Comparison of ENCODE assay signal across 8 cellular contexts in genomic region chr19:45492627-45493470, GRCh38. TPM values are rescaled to one million over a fixed set of nuclear protein-coding genes. Genes with fewer than 3 reads are reported as not detected.
DNase-seq lines count a peak whose midpoint lies in the region; ATAC-seq and TF ChIP-seq lines count a peak whose summit lies in the region.

No MANE protein-coding gene starts in this region.

- no peaks in the 10 kb centered on the region for H3K9me3 Mint-ChIP-seq in CD4-positive, alpha-beta T cell
- H3K9me3 Mint-ChIP-seq in brain: peaks cover 0 to 14% (median 0%) of the 10 kb centered on the region in 5 experiments
- H3K9me3 Mint-ChIP-seq in stimulated activated naive CD8-positive, alpha-beta T cell treated with anti-CD3 and anti-CD28 coated beads, Interleukin-15, amount 100 ng/mL, for 72 hours: no peaks in the 10 kb centered on the region

- H3K4me3 Mint-ChIP-seq in CD4-positive, alpha-beta T cell: peak overlapping the region; percentile 48
- peak overlapping the region; percentile 77 to 86 (median 85) for H3K4me3 Mint-ChIP-seq in brain
- H3K4me3 Mint-ChIP-seq in stimulated activated naive CD8-positive, alpha-beta T cell treated with anti-CD3 and anti-CD28 coated beads, Interleukin-15, amount 100 ng/mL, for 72 hours: peak overlapping the region; percentile 77 to 85

- TF ChIP-seq CTCF in CD4-positive, alpha-beta T cell (IDR thresholded peaks at IDR 0.05): no peak
- TF ChIP-seq CTCF in brain (conservative IDR thresholded peaks at IDR 0.05): no peak

- CTCF ChIA-PET in CD4-positive, alpha-beta T cell (lab: Charles Lee): interaction anchor here (0.6 to 2.1 kb wide), 2 partner anchors 14 to 393 kb away, joined by 3 to 4 read pairs; partner anchors contain the start of gene IRF2BP1

- peaks cover 41% of the 10 kb centered on the region for H3K27me3 Mint-ChIP-seq in CD4-positive, alpha-beta T cell
- H3K27me3 Mint-ChIP-seq in brain: peaks cover 18% of the 10 kb centered on the region
- H3K27me3 Mint-ChIP-seq in stimulated activated naive CD8-positive, alpha-beta T cell treated with anti-CD3 and anti-CD28 coated beads, Interleukin-15, amount 100 ng/mL, for 72 hours: peaks cover 49% of the 10 kb centered on the region

- peaks cover 7% of the 10 kb centered on the region; the same call in 1 of the 2 replicates for H3K4me1 ChIP-seq in HUES64 (ENCODE audit: insufficient read depth, low read length)

- POLR2A ChIA-PET in CD4-positive, alpha-beta T cell (lab: Charles Lee): interaction anchor here (0.6 kb wide), 2 partner anchors 149 to 491 kb away, joined by 3 read pairs; no protein-coding TSS in a partner anchor

- 2% methylated on average over 31 of the region's 32 CpGs for WGBS in HUES64

- peaks cover 25% of the 10 kb centered on the region for H3K27me3 ChIP-seq in CD4-positive, alpha-beta T cell (ENCODE audit: control insufficient read depth, insufficient read depth, low read length)
- peaks cover 6% of the 10 kb centered on the region for H3K27me3 ChIP-seq in HUES64 (ENCODE audit: insufficient read depth, low read length)

- H3K4me3 ChIP-seq in HUES64 (ENCODE audit: low read length): peak overlapping the region; percentile 73

- no peak overlapping the region for H3K27ac ChIP-seq in CD4-positive, alpha-beta T cell (ENCODE audit: low read depth, low read length)
- peak overlapping the region; percentile 88 for H3K27ac ChIP-seq in HUES64 (ENCODE audit: low read depth, low read length)

- DNase-seq in CD4-positive, alpha-beta T cell: no peak
- DNase-seq in islet precursor cell (peak; percentile 90), SHP77 (lab: John Stamatoyannopoulos, UW) (no peak), HK-2 (ENCODE audit: unreplicated experiment) (no peak)
- peak in 1 of 2 donors; percentile 29 for DNase-seq in stimulated activated naive CD8-positive, alpha-beta T cell treated with anti-CD3 and anti-CD28 coated beads, Interleukin-15, amount 100 ng/mL, for 72 hours

- no peaks in the 10 kb centered on the region for H3K36me3 Mint-ChIP-seq in CD4-positive, alpha-beta T cell (ENCODE audit: low read depth)
- H3K36me3 Mint-ChIP-seq in brain: peaks cover 31% of the 10 kb centered on the region

- peaks cover 30% of the 10 kb centered on the region for H3K4me1 Mint-ChIP-seq in CD4-positive, alpha-beta T cell (ENCODE audit: low read depth)
- peaks cover 48% of the 10 kb centered on the region for H3K4me1 Mint-ChIP-seq in brain
- H3K4me1 Mint-ChIP-seq in stimulated activated naive CD8-positive, alpha-beta T cell treated with anti-CD3 and anti-CD28 coated beads, Interleukin-15, amount 100 ng/mL, for 72 hours: peaks cover 49% of the 10 kb centered on the region

- H3K27ac Mint-ChIP-seq in CD4-positive, alpha-beta T cell: no peak overlapping the region
- H3K27ac Mint-ChIP-seq in brain: peak overlapping the region in 3 of 5 experiments; percentile 70 to 96 (median 77)
- no peak overlapping the region for H3K27ac Mint-ChIP-seq in stimulated activated naive CD8-positive, alpha-beta T cell treated with anti-CD3 and anti-CD28 coated beads, Interleukin-15, amount 100 ng/mL, for 72 hours

- peak overlapping the region; percentile 64 for H3K9ac ChIP-seq in HUES64 (ENCODE audit: low read depth, low read length)

- H3K9me3 ChIP-seq in CD4-positive, alpha-beta T cell (ENCODE audit: control insufficient read depth, low read length): no peaks in the 10 kb centered on the region
- H3K9me3 ChIP-seq in HUES64 (ENCODE audit: insufficient read depth, low read depth, low read length): no peaks in the 10 kb centered on the region

- 0 out of 2 replicates have a peak, but pooled peaks cover 6% of the 10 kb centered on the region for H3K36me3 ChIP-seq in HUES64 (ENCODE audit: insufficient read depth, low read length)

- intact Hi-C loops in CD4-positive, alpha-beta T cell (cut with DNase I, micrococcal nuclease): loop anchor here (1.0 kb wide), 2 partner anchors 65 to 150 kb away; no protein-coding TSS in a partner anchor

- ATAC-seq in CD4-positive, alpha-beta T cell (ENCODE audit: poor library complexity): no peak
- ATAC-seq in stimulated activated naive CD8-positive, alpha-beta T cell treated with anti-CD3 and anti-CD28 coated beads, Interleukin-15, amount 100 ng/mL, for 72 hours: no peak
- ATAC-seq in HG03460 (IDR thresholded peaks at IDR 0.05; ENCODE audit: unreplicated experiment): no peak

RNA-seq across cellular contexts. Expression of gene RTN2, which starts 4.0 kb away (rescaled TPM):
- under 1 TPM; 0.60 to 0.70 TPM for total RNA-seq in CD4-positive, alpha-beta T cell
- polyA plus RNA-seq in HUES64 (2013, experiment 1 of 2): 17.2 TPM
- polyA plus RNA-seq in HUES64 (2013, experiment 2 of 2): 18.8 TPM
- 64.4 TPM for polyA plus RNA-seq in brain (ENCODE audit: insufficient read depth, low read depth, low replicate concordance)

RNA-seq across cellular contexts. Expression of gene PPM1N, which starts 5.4 kb away (rescaled TPM):
- 1 to 10 TPM; 3.3 to 3.5 TPM for total RNA-seq in CD4-positive, alpha-beta T cell
- polyA plus RNA-seq in HUES64 (2013, experiment 1 of 2): 5.5 TPM
- polyA plus RNA-seq in HUES64 (2013, experiment 2 of 2): 4.8 TPM
- 1.8 TPM for polyA plus RNA-seq in brain (ENCODE audit: insufficient read depth, low read depth, low replicate concordance)

RNA-seq across cellular contexts. Expression of gene VASP, which starts 14.4 kb away (rescaled TPM):
- total RNA-seq in CD4-positive, alpha-beta T cell: 10 to 100 TPM; 49.9 to 55.5 TPM
- 92.8 TPM for polyA plus RNA-seq in HUES64 (2013, experiment 1 of 2)
- polyA plus RNA-seq in HUES64 (2013, experiment 2 of 2): 93.5 TPM
- 34.2 TPM for polyA plus RNA-seq in brain (ENCODE audit: insufficient read depth, low read depth, low replicate concordance)

RNA-seq across cellular contexts. Expression of gene FOSB, which starts 25.1 kb away (rescaled TPM):
- 100 to 1,000 TPM; 422 to 424 TPM for total RNA-seq in CD4-positive, alpha-beta T cell
- 0.25 TPM for polyA plus RNA-seq in HUES64 (2013, experiment 1 of 2)
- polyA plus RNA-seq in HUES64 (2013, experiment 2 of 2): 0.44 TPM
- polyA plus RNA-seq in brain (ENCODE audit: insufficient read depth, low read depth, low replicate concordance): 0.92 TPM

Comparison
In these comparisons a context has a peak if more than half of its experiments do, and no peak if none do; other contexts are left out.
1. H3K27ac Mint-ChIP-seq: peak in brain (3 of 5); none in CD4-positive, alpha-beta T cell (single experiment) and stimulated activated naive CD8-positive, alpha-beta T cell treated with anti-CD3 and anti-CD28 coated beads, Interleukin-15, amount 100 ng/mL, for 72 hours (0 of 2).
2. Peak in every context shown above with its lines, with median percentiles within 50 percentile points of each other: H3K4me3 Mint-ChIP-seq.